ENCODE assay signal across 12 cellular contexts in the genomic region with DNA sequence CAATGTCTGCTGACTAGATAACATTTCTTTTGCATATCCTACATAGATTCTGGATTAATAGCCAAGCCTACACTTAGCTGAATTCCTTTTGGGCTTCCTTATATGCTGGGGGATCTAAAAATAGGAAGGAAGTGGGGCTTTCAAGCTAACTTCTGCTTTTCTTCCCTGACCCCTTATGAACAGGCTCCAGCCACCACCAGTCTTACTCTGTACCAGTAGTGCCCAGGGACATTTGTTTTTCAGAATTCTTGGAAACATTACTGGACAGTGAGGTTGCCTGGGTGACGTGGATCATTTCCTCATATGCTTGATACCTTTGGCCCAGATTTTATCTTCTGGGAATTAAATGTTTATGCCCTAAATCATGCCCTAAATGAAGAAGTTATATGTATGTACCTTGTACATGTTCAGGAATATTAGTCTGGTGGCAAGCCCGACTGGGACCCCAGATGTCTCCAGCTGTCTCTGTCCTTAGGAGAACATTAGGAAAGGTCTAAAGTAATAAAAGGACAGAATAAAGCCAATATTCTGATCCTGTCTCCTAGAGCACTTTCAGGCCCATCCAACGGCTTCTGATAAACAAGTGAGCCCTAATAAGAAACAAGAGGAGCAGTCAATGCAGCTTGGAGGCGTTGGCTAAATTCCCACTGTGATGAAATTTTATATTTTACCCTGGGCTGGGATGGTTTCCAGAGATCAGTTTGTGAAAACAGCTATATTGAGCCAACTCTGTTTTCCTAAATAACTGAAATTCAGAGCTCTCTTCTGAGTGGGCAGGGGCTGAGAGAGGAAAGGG. TPM values are rescaled to one million over a fixed set of nuclear protein-coding genes. Genes with fewer than 3 reads are reported as not detected.
"Had no signal": no experiment of that assay in that cellular context is flagged by ENCODE, and none has a peak within 500 bp of the region (broad histone marks: within the 10 kb centered on the region; RNA-seq: fewer than 3 reads in every experiment).

No MANE protein-coding gene starts in this region.

- DNase-seq: activated CD4-positive, alpha-beta T cell treated with anti-CD3 and anti-CD28 coated beads, Interleukin-2, amount 50 U/mL, for 1 hour; activated effector memory CD4-positive, alpha-beta T cell treated with Interleukin-2 at 50 U/mL for 16 hours; body of pancreas; cortex of kidney; effector CD8-positive, alpha-beta T cell; foreskin melanocyte; naive thymus-derived CD8-positive, alpha-beta T cell; sigmoid colon; stimulated activated CD4-positive, alpha-beta T cell treated with anti-CD3 and anti-CD28 coated beads, Interleukin-2, amount 100 ng/mL, for 24 hours; stimulated activated naive CD4-positive, alpha-beta T cell had no signal

- ATAC-seq: body of pancreas; naive thymus-derived CD8-positive, alpha-beta T cell had no signal

RNA-seq across cellular contexts. Expression of gene SRRM4, which starts 55.7 kb away (rescaled TPM):
- total RNA-seq: body of pancreas; mononuclear cell; naive thymus-derived CD8-positive, alpha-beta T cell; T-helper 1 cell treated with Interleukin-12 subunit alpha and Interleukin-12 subunit beta and Interleukin-4 antibody, amounts not matched to agents 30 ng/mL and 1 ng/mL, for 36 hours had no signal
